ENCODE assay signal across 7 cellular contexts in the genomic region with DNA sequence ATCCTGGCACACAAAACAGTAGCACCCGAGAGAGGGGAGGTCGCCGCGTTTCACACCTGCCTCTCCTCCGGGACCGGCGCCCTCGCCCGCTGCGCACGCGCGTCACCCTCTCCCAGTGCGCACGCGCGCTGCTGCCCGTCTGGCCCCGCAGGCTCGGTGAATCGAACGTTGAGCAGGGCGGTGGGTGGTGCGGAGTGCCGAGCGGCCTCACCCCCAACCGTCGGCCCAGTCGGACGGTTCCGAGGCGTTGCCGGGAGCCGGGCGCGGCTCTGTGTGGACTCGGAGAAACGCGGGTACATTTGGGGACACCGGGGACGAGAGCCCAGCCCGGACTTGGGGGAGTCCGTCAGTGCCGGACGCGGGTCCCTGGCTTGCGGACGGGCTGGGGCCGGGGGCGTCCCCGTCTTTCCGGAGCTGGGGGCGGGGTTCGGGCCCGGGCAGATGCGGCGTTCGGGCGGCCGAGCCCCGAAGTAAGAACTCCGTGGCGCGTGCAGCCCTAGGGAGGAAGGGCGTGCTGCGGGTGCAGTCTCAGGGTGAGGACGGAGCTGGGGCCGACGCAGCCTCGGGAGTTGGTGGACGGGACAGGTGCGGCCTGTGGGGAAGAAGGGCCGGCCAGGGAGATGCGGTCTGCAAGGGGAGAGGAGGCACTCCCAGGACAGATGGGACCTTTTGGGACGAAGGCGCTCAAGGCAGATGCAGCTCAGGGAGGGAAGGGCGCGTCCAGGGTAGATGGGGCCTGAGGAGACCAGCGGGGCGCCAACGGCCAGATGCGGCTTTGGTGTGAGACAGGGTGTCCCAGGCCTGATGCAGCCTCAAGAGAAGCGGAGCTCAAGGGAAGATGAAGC. TPM values are rescaled to one million over a fixed set of nuclear protein-coding genes. Genes with fewer than 3 reads are reported as not detected.
DNase-seq lines count a peak whose midpoint lies in the region; ATAC-seq and TF ChIP-seq lines count a peak whose summit lies in the region.

A gene with protein sequence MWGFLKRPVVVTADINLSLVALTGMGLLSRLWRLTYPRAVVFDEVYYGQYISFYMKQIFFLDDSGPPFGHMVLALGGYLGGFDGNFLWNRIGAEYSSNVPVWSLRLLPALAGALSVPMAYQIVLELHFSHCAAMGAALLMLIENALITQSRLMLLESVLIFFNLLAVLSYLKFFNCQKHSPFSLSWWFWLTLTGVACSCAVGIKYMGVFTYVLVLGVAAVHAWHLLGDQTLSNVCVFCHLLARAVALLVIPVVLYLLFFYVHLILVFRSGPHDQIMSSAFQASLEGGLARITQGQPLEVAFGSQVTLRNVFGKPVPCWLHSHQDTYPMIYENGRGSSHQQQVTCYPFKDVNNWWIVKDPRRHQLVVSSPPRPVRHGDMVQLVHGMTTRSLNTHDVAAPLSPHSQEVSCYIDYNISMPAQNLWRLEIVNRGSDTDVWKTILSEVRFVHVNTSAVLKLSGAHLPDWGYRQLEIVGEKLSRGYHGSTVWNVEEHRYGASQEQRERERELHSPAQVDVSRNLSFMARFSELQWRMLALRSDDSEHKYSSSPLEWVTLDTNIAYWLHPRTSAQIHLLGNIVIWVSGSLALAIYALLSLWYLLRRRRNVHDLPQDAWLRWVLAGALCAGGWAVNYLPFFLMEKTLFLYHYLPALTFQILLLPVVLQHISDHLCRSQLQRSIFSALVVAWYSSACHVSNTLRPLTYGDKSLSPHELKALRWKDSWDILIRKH (plus strand): TSS at position 138 of the 845 bp plus-strand sequence. CDS start 1,301 bp downstream, outside the sequence.

- H3K36me3 ChIP-seq in WERI-Rb-1 (peaks cover 48% of the 10 kb centered on the region), breast epithelium (peaks cover 5% of the 10 kb centered on the region), iPS-20b (ENCODE audit: insufficient read depth, low read depth, low read length) (peaks cover 39% of the 10 kb centered on the region)

- no peak for TF ChIP-seq POLR2A in breast epithelium (IDR thresholded peaks at IDR 0.05)

- H3K27me3 ChIP-seq in WERI-Rb-1 (ENCODE audit: insufficient read depth, low read depth, severe bottlenecking) (no peaks in the 10 kb centered on the region), breast epithelium (no peaks in the 10 kb centered on the region), iPS-20b (ENCODE audit: insufficient read depth, low read length) (peaks cover 14% of the 10 kb centered on the region)

- H3K9me3 ChIP-seq in WERI-Rb-1 (ENCODE audit: severe bottlenecking) (no peaks in the 10 kb centered on the region), breast epithelium (no peaks in the 10 kb centered on the region), iPS-20b (ENCODE audit: insufficient read depth, low read depth, low read length) (no peaks in the 10 kb centered on the region)

- peak within 1 kb of the TSS; percentile 73; the same call in 1 of the 2 replicates for H3K9ac ChIP-seq in iPS-20b (ENCODE audit: low read depth, low read length)

- H3K27ac ChIP-seq in WERI-Rb-1 (peak within 1 kb of the TSS; percentile 79), breast epithelium (peak within 1 kb of the TSS; percentile 77 to 85), iPS-20b (ENCODE audit: low read length) (no peak within 1 kb of the TSS), skin epidermis (peak within 1 kb of the TSS; percentile 8 to 88 (median 75))

- TF ChIP-seq CTCF in WERI-Rb-1 (IDR thresholded peaks at IDR 0.05; ENCODE audit: low read depth, low read length) (no peak), breast epithelium (IDR thresholded peaks at IDR 0.05) (no peak)

- H3K4me1 ChIP-seq in breast epithelium: peaks cover 0 to 9% of the 10 kb centered on the region in 2 donors
- no peaks in the 10 kb centered on the region for H3K4me1 ChIP-seq in iPS-20b (ENCODE audit: insufficient read depth, low read length)

- ATAC-seq in GM18519 (IDR thresholded peaks at IDR 0.05; ENCODE audit: low FRiP score, unreplicated experiment) (peak; percentile 51), HG03060 (IDR thresholded peaks at IDR 0.05; ENCODE audit: low read depth, unreplicated experiment) (peak; percentile 58)

- DNase-seq in NCI-H2107 treated with DMSO at 0.1 percent for 48 hours (lab: John Stamatoyannopoulos, UW; ENCODE audit: unreplicated experiment) (peak; percentile 81), WERI-Rb-1 (peak; percentile 95), breast epithelium (ENCODE audit: low spot score in 2 of 2) (peak; percentile 76 to 79)

- intact Hi-C loops in breast epithelium (cut with DNase I; ENCODE audit: low total_unique reads): no loop called here

- peak within 1 kb of the TSS; percentile 85 for H3K4me3 ChIP-seq in WERI-Rb-1 (ENCODE audit: low read depth, low read length)
- H3K4me3 ChIP-seq in breast epithelium: peak within 1 kb of the TSS; percentile 68 to 100 (median 92)
- peak within 1 kb of the TSS; percentile 84 for H3K4me3 ChIP-seq in iPS-20b (ENCODE audit: low read length)
- H3K4me3 ChIP-seq in skin epidermis: peak within 1 kb of the TSS; percentile 58 to 98 (median 86)

RNA-seq across cellular contexts. Expression of the gene that starts here (rescaled TPM):
- total RNA-seq in breast epithelium: 10 to 100 TPM; 26.5 to 45.7 (median 26.6) TPM
